Comparison of ENCODE assay signal across 1 cellular context in the genomic region with DNA sequence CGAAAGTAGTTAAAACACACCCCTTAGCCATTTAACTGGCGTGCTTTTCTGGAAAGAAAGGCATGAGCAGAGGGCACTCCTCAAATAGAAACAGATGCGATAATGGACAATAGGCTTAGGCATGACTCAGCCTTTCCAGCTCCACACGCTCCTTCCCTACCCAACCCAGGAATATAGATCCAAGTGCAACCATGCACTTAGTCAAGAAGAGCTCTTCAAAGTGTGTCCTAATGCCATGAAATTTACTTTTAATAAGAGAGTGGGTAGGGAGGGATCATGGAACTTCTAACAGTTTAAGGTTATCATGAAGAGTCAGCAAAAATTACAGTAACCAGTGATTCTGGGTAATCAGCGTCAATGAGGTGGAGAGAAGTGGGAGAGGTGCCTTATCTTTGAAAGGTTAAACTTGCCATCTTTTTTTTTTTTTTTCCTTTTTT.
TF ChIP-seq lines count a peak whose summit lies in the region.

No MANE protein-coding gene starts in this region.

TF ChIP-seq in endothelial cell of umbilical vein, 7 proteins besides CTCF, POLR2A, EP300 and RAD21:
- TF ChIP-seq POLR2AphosphoS5 (IDR thresholded peaks at IDR 0.05; ENCODE audit: insufficient read depth, low read depth, low read length) = peak; percentile 51
- peak; percentile 55 for TF ChIP-seq GATA2 (IDR thresholded peaks at IDR 0.05; ENCODE audit: insufficient read depth, insufficient read length, low read depth, low read length)
- TF ChIP-seq FOS (IDR thresholded peaks at IDR 0.05; ENCODE audit: borderline replicate concordance, insufficient read depth, low read length) = peak; percentile 88
- peak; percentile 87 for TF ChIP-seq JUN (IDR thresholded peaks at IDR 0.05; ENCODE audit: borderline replicate concordance, insufficient read depth, insufficient read length, low read depth)
- no peak for TF ChIP-seq MYC (IDR thresholded peaks at IDR 0.05; ENCODE audit: low read depth, low read length)
